Comparison of ENCODE assay signal across 12 cellular contexts in the genomic region with DNA sequence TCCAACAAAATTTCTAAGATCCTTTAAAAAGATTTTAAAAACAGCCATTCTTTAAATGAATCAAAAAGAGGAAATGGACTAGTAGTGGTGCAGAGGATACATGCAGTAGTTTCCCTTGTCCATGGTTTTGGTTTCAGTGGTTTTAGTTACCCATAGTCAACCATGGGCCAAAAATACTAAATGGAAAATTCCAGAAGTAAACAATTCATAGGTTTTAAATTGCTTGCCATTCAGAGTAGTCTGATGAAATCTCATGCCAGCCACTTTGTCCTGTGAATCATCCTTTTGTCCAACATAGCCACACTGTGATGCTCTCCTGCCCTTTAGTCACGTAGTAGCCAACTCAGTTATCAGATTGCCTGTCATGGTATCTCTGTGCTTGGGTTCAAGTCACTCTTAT.
DNase-seq lines count a peak whose midpoint lies in the region; ATAC-seq lines count a peak whose summit lies in the region.
"Had no signal": no experiment of that assay in that cellular context is flagged by ENCODE, and none has a peak within 500 bp of the region (broad histone marks: within the 10 kb centered on the region; RNA-seq: fewer than 3 reads in every experiment).

No MANE protein-coding gene starts in this region.

- H3K27me3 Mint-ChIP-seq in stimulated activated naive B cell treated with anti-CD40 and anti-IgM and Interleukin-4, amounts not matched to agents 10 μg/mL and 1 μg/mL and 100 μg/mL, for 72 hours, result no peaks in the 10 kb centered on the region
- no peaks in the 10 kb centered on the region for H3K27me3 Mint-ChIP-seq in activated naive CD8-positive, alpha-beta T cell treated with anti-CD3 and anti-CD28 coated beads, Interleukin-2, amount 50 U/mL, for 24 hours
- H3K27me3 Mint-ChIP-seq: activated CD4-positive, alpha-beta memory T cell treated with anti-CD3 and anti-CD28 coated beads for 36 hours; IgD-negative memory B cell had no signal

- H3K9me3 Mint-ChIP-seq in stimulated activated naive B cell treated with anti-CD40 and anti-IgM and Interleukin-4, amounts not matched to agents 10 μg/mL and 1 μg/mL and 100 μg/mL, for 72 hours, result peaks cover 0 to 2% of the 10 kb centered on the region in 2 donors
- H3K9me3 Mint-ChIP-seq in activated naive CD8-positive, alpha-beta T cell treated with anti-CD3 and anti-CD28 coated beads, Interleukin-2, amount 50 U/mL, for 24 hours, result no peaks in the 10 kb centered on the region
- H3K9me3 Mint-ChIP-seq: activated CD4-positive, alpha-beta memory T cell treated with anti-CD3 and anti-CD28 coated beads for 36 hours had no signal

- in situ Hi-C loops in SK-MEL-5 (cut with HindIII; ENCODE audit: low pct_unique_long_range_greater_than_20kb, low sequenced_read_pairs), result no loop called here

- no peak overlapping the region for H3K27ac Mint-ChIP-seq in stimulated activated naive B cell treated with anti-CD40 and anti-IgM and Interleukin-4, amounts not matched to agents 10 μg/mL and 1 μg/mL and 100 μg/mL, for 72 hours
- no peak overlapping the region for H3K27ac Mint-ChIP-seq in activated naive CD8-positive, alpha-beta T cell treated with anti-CD3 and anti-CD28 coated beads, Interleukin-2, amount 50 U/mL, for 24 hours
- H3K27ac Mint-ChIP-seq: activated CD4-positive, alpha-beta memory T cell treated with anti-CD3 and anti-CD28 coated beads for 36 hours; IgD-negative memory B cell had no signal

- ATAC-seq in HG03103 (IDR thresholded peaks at IDR 0.05; ENCODE audit: low read depth, unreplicated experiment) (peak; percentile 69), GM21576 (IDR thresholded peaks at IDR 0.05; ENCODE audit: unreplicated experiment) (no peak)
- ATAC-seq in stimulated activated naive B cell treated with anti-CD40 and anti-IgM and Interleukin-4, amounts not matched to agents 10 μg/mL and 1 μg/mL and 100 μg/mL, for 72 hours (replicated peaks), result peak; percentile 79 to 83
- ATAC-seq in activated naive CD8-positive, alpha-beta T cell treated with anti-CD3 and anti-CD28 coated beads, Interleukin-2, amount 50 U/mL, for 24 hours, result no peak

- DNase-seq in NOMO-1 treated with DMSO at 0.1 percent for 48 hours (lab: John Stamatoyannopoulos, UW; ENCODE audit: unreplicated experiment) (peak; percentile 23), NOMO-1 treated with dmso at 0.1 percent for 144 hours (lab: John Stamatoyannopoulos, UW; ENCODE audit: unreplicated experiment) (no peak), SK-MEL-5 (ENCODE audit: low read depth, low spot score) (peak; percentile 61), pons (ENCODE audit: low spot score) (no peak)
- DNase-seq in stimulated activated naive B cell treated with anti-CD40 and anti-IgM and Interleukin-4, amounts not matched to agents 10 μg/mL and 1 μg/mL and 100 μg/mL, for 72 hours, result no peak
- no peak for DNase-seq in activated naive CD8-positive, alpha-beta T cell treated with anti-CD3 and anti-CD28 coated beads, Interleukin-2, amount 50 U/mL, for 24 hours
- DNase-seq: 8988T; activated CD4-positive, alpha-beta memory T cell treated with anti-CD3 and anti-CD28 coated beads for 36 hours; ovary had no signal

- H3K4me3 Mint-ChIP-seq in stimulated activated naive B cell treated with anti-CD40 and anti-IgM and Interleukin-4, amounts not matched to agents 10 μg/mL and 1 μg/mL and 100 μg/mL, for 72 hours, result no peak overlapping the region
- H3K4me3 Mint-ChIP-seq in activated naive CD8-positive, alpha-beta T cell treated with anti-CD3 and anti-CD28 coated beads, Interleukin-2, amount 50 U/mL, for 24 hours, result no peak overlapping the region
- H3K4me3 Mint-ChIP-seq: activated CD4-positive, alpha-beta memory T cell treated with anti-CD3 and anti-CD28 coated beads for 36 hours; IgD-negative memory B cell had no signal

- H3K36me3 Mint-ChIP-seq in stimulated activated naive B cell treated with anti-CD40 and anti-IgM and Interleukin-4, amounts not matched to agents 10 μg/mL and 1 μg/mL and 100 μg/mL, for 72 hours, result no peaks in the 10 kb centered on the region
- H3K36me3 Mint-ChIP-seq in activated naive CD8-positive, alpha-beta T cell treated with anti-CD3 and anti-CD28 coated beads, Interleukin-2, amount 50 U/mL, for 24 hours (ENCODE audit: low read depth), result no peaks in the 10 kb centered on the region
- H3K36me3 Mint-ChIP-seq: activated CD4-positive, alpha-beta memory T cell treated with anti-CD3 and anti-CD28 coated beads for 36 hours; IgD-negative memory B cell had no signal

- H3K4me1 Mint-ChIP-seq in stimulated activated naive B cell treated with anti-CD40 and anti-IgM and Interleukin-4, amounts not matched to agents 10 μg/mL and 1 μg/mL and 100 μg/mL, for 72 hours, result no peaks in the 10 kb centered on the region
- no peaks in the 10 kb centered on the region for H3K4me1 Mint-ChIP-seq in activated naive CD8-positive, alpha-beta T cell treated with anti-CD3 and anti-CD28 coated beads, Interleukin-2, amount 50 U/mL, for 24 hours
- H3K4me1 Mint-ChIP-seq: IgD-negative memory B cell had no signal

Comparison
In these comparisons a context has a peak if more than half of its experiments do, and no peak if none do; other contexts are left out.
1. DNase-seq: peak in NOMO-1 treated with DMSO at 0.1 percent for 48 hours (single experiment) and SK-MEL-5 (single experiment); none in NOMO-1 treated with dmso at 0.1 percent for 144 hours (single experiment), stimulated activated naive B cell treated with anti-CD40 and anti-IgM and Interleukin-4, amounts not matched to agents 10 μg/mL and 1 μg/mL and 100 μg/mL, for 72 hours (single experiment), activated naive CD8-positive, alpha-beta T cell treated with anti-CD3 and anti-CD28 coated beads, Interleukin-2, amount 50 U/mL, for 24 hours (single experiment) and pons (single experiment).
2. ATAC-seq: peak in HG03103 (single experiment) and stimulated activated naive B cell treated with anti-CD40 and anti-IgM and Interleukin-4, amounts not matched to agents 10 μg/mL and 1 μg/mL and 100 μg/mL, for 72 hours (2 of 2); none in activated naive CD8-positive, alpha-beta T cell treated with anti-CD3 and anti-CD28 coated beads, Interleukin-2, amount 50 U/mL, for 24 hours (single experiment) and GM21576 (single experiment).